In the genomic region with DNA sequence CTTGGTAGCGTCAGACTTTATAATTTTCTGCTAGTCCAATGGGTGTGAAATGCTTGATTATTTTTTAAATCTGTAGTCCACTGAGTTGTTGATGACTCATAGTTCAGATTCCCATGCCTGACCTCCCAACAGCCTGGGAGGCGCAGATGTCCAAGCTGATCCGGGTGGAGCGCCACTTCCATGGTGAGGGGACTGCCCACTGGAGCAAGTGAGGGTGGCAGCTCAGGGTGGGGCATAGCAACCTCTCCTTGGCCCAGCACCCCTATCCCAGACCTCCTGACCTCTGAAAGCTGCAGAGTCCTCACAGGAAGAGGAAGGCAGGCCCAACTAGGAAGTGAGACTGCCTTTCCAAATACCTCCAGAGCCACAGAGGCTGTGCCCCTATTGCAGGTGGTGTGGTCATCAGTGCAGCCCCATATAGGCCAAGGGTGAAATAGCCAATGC, we compare ENCODE assay signal across 21 cellular contexts. TPM values are rescaled to one million over a fixed set of nuclear protein-coding genes. Genes with fewer than 3 reads are reported as not detected.
A peak's percentile ranks its signal among the peaks of the same experiment; 100 is the strongest.
DNase-seq lines count a peak whose midpoint lies in the region; ATAC-seq, FAIRE-seq and TF ChIP-seq lines count a peak whose summit lies in the region.
"Had no signal": no experiment of that assay in that cellular context is flagged by ENCODE, and none has a peak within 500 bp of the region (broad histone marks: within the 10 kb centered on the region; RNA-seq: fewer than 3 reads in every experiment).

No MANE protein-coding gene starts in this region.

- WGBS in A549 (ENCODE audit: missing lambda C conversion rate): 65% methylated on average over 4 of the region's 4 CpGs

- TF ChIP-seq POLR2A in A549 (IDR thresholded peaks at IDR 0.05; ENCODE audit: low read length): no peak

- no peaks in the 10 kb centered on the region for H3K36me3 ChIP-seq in lower lobe of right lung
- H3K36me3 ChIP-seq: BE2C, cardiac muscle cell, neural progenitor cell, suprapubic skin had no signal

- TF ChIP-seq CTCF in A549 (IDR thresholded peaks at IDR 0.05) (no peak), Calu3 (IDR thresholded peaks at IDR 0.05; ENCODE audit: unreplicated experiment) (no peak), lower lobe of right lung (IDR thresholded peaks at IDR 0.05) (no peak)

- no peak overlapping the region for H3K4me3 ChIP-seq in A549
- no peak overlapping the region for H3K4me3 ChIP-seq in lower lobe of right lung
- H3K4me3 ChIP-seq: cardiac muscle cell, neural progenitor cell, suprapubic skin had no signal

- peak overlapping the region; percentile 42 for H3K27ac Mint-ChIP-seq in Calu3 (ENCODE audit: unreplicated experiment)
- peak overlapping the region; percentile 78 for H3K27ac Mint-ChIP-seq in T-helper 17 cell
- H3K27ac Mint-ChIP-seq: effector memory CD8-positive, alpha-beta T cell; neural progenitor cell had no signal

- peaks cover 28% of the 10 kb centered on the region for H3K27me3 Mint-ChIP-seq in Calu3 (ENCODE audit: unreplicated experiment)
- no peaks in the 10 kb centered on the region for H3K27me3 Mint-ChIP-seq in T-helper 17 cell

- H3K4me1 Mint-ChIP-seq in Calu3 (ENCODE audit: low read depth, unreplicated experiment) (peaks cover 25% of the 10 kb centered on the region), T-helper 17 cell (peaks cover 27% of the 10 kb centered on the region)

- no peak for TF ChIP-seq RAD21 in A549 (conservative IDR thresholded peaks at IDR 0.05 in 1 of 2, IDR thresholded peaks at IDR 0.05 in 1 of 2)

- H3K4me3 Mint-ChIP-seq in Calu3 (ENCODE audit: low read depth, unreplicated experiment): no peak overlapping the region
- H3K4me3 Mint-ChIP-seq in T-helper 17 cell: no peak overlapping the region
- H3K4me3 Mint-ChIP-seq: effector memory CD8-positive, alpha-beta T cell had no signal

- H3K36me3 Mint-ChIP-seq in Calu3 (ENCODE audit: insufficient read depth, unreplicated experiment) (no peaks in the 10 kb centered on the region), T-helper 17 cell (ENCODE audit: low read depth) (peaks cover 2% of the 10 kb centered on the region)
- H3K36me3 Mint-ChIP-seq: neural progenitor cell had no signal

- H3K27ac ChIP-seq in A549 (no peak overlapping the region), lower lobe of right lung (no peak overlapping the region)
- H3K27ac ChIP-seq: cardiac muscle cell, neural progenitor cell, suprapubic skin had no signal

- POLR2A ChIA-PET in A549 (lab: Yijun Ruan, JAX): no interaction called here

- no peak for TF ChIP-seq EP300 in A549 (IDR thresholded peaks at IDR 0.05)

- FAIRE-seq in A549 (lab: Jason Lieb, UNC): no peak

- no peak for DNase-seq in A549 (ENCODE audit: low read depth in 1 of 2, low spot score in 1 of 2)
- DNase-seq in Calu3: no peak
- no peak for DNase-seq in T-helper 17 cell
- no peak for DNase-seq in lower lobe of right lung
- DNase-seq in SHP77 treated with DMSO at 0.1 percent for 48 hours (lab: John Stamatoyannopoulos, UW): no peak
- no peak for DNase-seq in effector CD4-positive, alpha-beta T cell
- no peak for DNase-seq in stimulated activated CD4-positive, alpha-beta T cell treated with anti-CD3 and anti-CD28 coated beads, Interleukin-2, amount 100 ng/mL, for 24 hours
- DNase-seq: activated CD4-positive, CD25-positive, alpha-beta regulatory T cell; BE2C; DMS79; effector memory CD8-positive, alpha-beta T cell; GOT3; mammary epithelial cell; NCI-H2029 treated with DMSO at 0.1 percent for 48 hours; NCI-H748 treated with DMSO at 0.1 percent for 48 hours had no signal

- intact Hi-C loops in Calu3 (cut with micrococcal nuclease; ENCODE audit: unreplicated experiment) (no loop called here), lower lobe of right lung (cut with DNase I) (no loop called here)

- ATAC-seq in A549 (no peak), T-helper 17 cell (no peak), lower lobe of right lung (peak; percentile 32 to 55), GM21381 (IDR thresholded peaks at IDR 0.05; ENCODE audit: unreplicated experiment) (no peak)
- ATAC-seq: effector memory CD8-positive, alpha-beta T cell; right cardiac atrium had no signal

- H3K9me3 Mint-ChIP-seq in Calu3 (ENCODE audit: low read depth, unreplicated experiment): peaks cover 2% of the 10 kb centered on the region
- H3K9me3 Mint-ChIP-seq: effector memory CD8-positive, alpha-beta T cell had no signal

- CTCF ChIA-PET in A549 (lab: Yijun Ruan, JAX): interaction anchor here (0.9 to 3.1 kb wide), 2 partner anchors 44 to 85 kb away, joined by 3 to 10 read pairs; no protein-coding TSS in a partner anchor
- CTCF ChIA-PET in Calu3 (lab: Charles Lee): no interaction called here

- no TSS peak for BruUV-seq in Calu3 (replicated peaks; lab: Mats Ljungman, UMichigan)

- H3K9me3 ChIP-seq in A549 (no peaks in the 10 kb centered on the region), T-helper 17 cell (ENCODE audit: control insufficient read depth, low read length, poor library complexity, severe bottlenecking) (no peaks in the 10 kb centered on the region), lower lobe of right lung (no peaks in the 10 kb centered on the region)
- H3K9me3 ChIP-seq: BE2C, suprapubic skin had no signal

- no peak overlapping the region for H3K4me2 ChIP-seq in A549
- H3K4me2 ChIP-seq: neural progenitor cell had no signal

- H3K27me3 ChIP-seq in lower lobe of right lung (ENCODE audit: low read depth): peaks cover 58% of the 10 kb centered on the region

- H3K4me1 ChIP-seq in A549 (0 out of 3 replicates have a peak, but pooled peaks cover 3% of the 10 kb centered on the region), lower lobe of right lung (peaks cover 5% of the 10 kb centered on the region)
- H3K4me1 ChIP-seq: BE2C, neural progenitor cell had no signal

TF ChIP-seq in A549, 52 proteins besides CTCF, POLR2A, EP300 and RAD21:
- TF ChIP-seq SMC3 (IDR thresholded peaks at IDR 0.05): no peak
- no peak for TF ChIP-seq MAZ (IDR thresholded peaks at IDR 0.05; ENCODE audit: borderline replicate concordance, low read depth, low read length)
- no peak for TF ChIP-seq HOXB5 (CRISPR knock-in tag; IDR thresholded peaks at IDR 0.05)
- no peak for TF ChIP-seq ESRRA (IDR thresholded peaks at IDR 0.05; ENCODE audit: borderline replicate concordance, low read length)
- no peak for TF ChIP-seq FOSL2 (IDR thresholded peaks at IDR 0.05)
- TF ChIP-seq FOSL2 (CRISPR knock-in tag; IDR thresholded peaks at IDR 0.05): peak; percentile 68
- no peak for TF ChIP-seq NFE2L2 (conservative IDR thresholded peaks at IDR 0.05; ENCODE audit: low read length)
- TF ChIP-seq HDAC2 (IDR thresholded peaks at IDR 0.05): no peak
- no peak for TF ChIP-seq RARB (CRISPR knock-in tag; IDR thresholded peaks at IDR 0.05)

RNA-seq across cellular contexts. Expression of gene MAL, which starts 4.4 kb away (rescaled TPM):
- 0.08 TPM in 1 of 2 replicates, not detected in the other for polyA plus RNA-seq in A549 (2011; rRNA removed)
- polyA plus RNA-seq in A549 (2012; cell fraction: cytosol; rRNA removed): not detected in 2 replicates
- polyA plus RNA-seq in A549 (2012; cell fraction: nucleus; rRNA removed): not detected in 2 replicates
- not detected in 3 replicates for polyA plus RNA-seq in A549 (2017; fragmentation: RNase III; extraction: RNeasy Plus Mini Kit Qiagen cat#74134 plus additional on column Dnase treatment)
- not detected in 2 replicates for polyA minus RNA-seq in A549 (2011; rRNA and poly(A)+ RNA removed)
- total RNA-seq in Calu3 (2022): not detected in 2 replicates
- total RNA-seq in T-helper 17 cell: 100 to 1,000 TPM; 127 to 159 TPM
- total RNA-seq in lower lobe of right lung: 13.4 TPM
- total RNA-seq: cardiac muscle cell, fibroblast of villous mesenchyme, mammary epithelial cell had no signal
- polyA plus RNA-seq: cardiac muscle cell, mammary epithelial cell had no signal

Comparison
In these comparisons a context has a peak if more than half of its experiments do, and no peak if none do; other contexts are left out.
1. ATAC-seq: peak in lower lobe of right lung (2 of 2); none in A549 (0 of 2), T-helper 17 cell (single experiment) and GM21381 (single experiment).
2. RNA of gene MAL, which starts 4.4 kb away (total RNA-seq): 127 to 159 TPM in T-helper 17 cell and 13.4 TPM in lower lobe of right lung (single experiment); not detected in Calu3; every median in the first group is over 10 times any median in the second.